In the genomic region with DNA sequence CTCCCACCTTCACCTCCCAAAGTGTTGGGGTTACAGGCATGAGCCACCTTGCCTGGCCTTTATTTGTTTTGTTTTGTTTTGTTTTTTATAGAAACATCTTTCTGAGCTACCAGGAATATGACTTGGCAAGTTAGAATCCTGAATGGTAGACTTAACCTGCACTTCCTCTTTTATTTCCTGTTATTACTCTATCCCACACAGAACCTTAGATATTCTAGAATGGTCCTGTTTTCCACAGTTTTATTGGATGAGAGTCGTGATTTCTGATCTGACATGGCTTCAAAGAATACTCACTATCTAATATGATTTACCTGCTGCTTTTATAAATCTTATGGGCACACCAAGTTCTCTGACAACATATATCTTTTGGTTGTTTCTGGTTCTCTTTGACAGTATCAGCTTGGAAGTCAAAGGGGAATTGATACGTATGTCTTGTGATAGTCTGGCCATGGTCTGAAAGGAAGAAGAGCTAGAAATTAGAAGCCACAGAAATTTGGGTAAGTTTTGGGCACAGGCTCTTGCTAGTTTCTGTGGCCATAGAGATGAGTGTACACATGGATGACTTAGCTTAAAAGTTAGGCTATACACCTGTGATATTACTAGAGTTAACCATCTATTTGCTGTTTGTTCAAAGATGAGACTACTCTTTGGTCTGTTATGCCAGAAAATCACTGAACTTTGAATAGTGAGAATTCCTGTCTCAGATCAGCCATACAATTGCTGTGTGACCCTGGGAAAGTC, we compare ENCODE assay signal across 1 cellular context.
TF ChIP-seq lines count a peak whose summit lies in the region.

No MANE protein-coding gene starts in this region.

TF ChIP-seq in GM12878, 131 proteins besides CTCF, POLR2A, EP300 and RAD21 (continued from another document and continues in another):
- TF ChIP-seq, protein P1, sequence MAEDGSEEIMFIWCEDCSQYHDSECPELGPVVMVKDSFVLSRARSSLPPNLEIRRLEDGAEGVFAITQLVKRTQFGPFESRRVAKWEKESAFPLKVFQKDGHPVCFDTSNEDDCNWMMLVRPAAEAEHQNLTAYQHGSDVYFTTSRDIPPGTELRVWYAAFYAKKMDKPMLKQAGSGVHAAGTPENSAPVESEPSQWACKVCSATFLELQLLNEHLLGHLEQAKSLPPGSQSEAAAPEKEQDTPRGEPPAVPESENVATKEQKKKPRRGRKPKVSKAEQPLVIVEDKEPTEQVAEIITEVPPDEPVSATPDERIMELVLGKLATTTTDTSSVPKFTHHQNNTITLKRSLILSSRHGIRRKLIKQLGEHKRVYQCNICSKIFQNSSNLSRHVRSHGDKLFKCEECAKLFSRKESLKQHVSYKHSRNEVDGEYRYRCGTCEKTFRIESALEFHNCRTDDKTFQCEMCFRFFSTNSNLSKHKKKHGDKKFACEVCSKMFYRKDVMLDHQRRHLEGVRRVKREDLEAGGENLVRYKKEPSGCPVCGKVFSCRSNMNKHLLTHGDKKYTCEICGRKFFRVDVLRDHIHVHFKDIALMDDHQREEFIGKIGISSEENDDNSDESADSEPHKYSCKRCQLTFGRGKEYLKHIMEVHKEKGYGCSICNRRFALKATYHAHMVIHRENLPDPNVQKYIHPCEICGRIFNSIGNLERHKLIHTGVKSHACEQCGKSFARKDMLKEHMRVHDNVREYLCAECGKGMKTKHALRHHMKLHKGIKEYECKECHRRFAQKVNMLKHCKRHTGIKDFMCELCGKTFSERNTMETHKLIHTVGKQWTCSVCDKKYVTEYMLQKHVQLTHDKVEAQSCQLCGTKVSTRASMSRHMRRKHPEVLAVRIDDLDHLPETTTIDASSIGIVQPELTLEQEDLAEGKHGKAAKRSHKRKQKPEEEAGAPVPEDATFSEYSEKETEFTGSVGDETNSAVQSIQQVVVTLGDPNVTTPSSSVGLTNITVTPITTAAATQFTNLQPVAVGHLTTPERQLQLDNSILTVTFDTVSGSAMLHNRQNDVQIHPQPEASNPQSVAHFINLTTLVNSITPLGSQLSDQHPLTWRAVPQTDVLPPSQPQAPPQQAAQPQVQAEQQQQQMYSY (CRISPR knock-in tag; IDR thresholded peaks at IDR 0.05): no peak
- 0 out of 2 replicates have a peak, but pooled peaks have one; percentile 36 for TF ChIP-seq DPF2 (IDR thresholded peaks at IDR 0.05)
- no peak for TF ChIP-seq ETV6 (conservative IDR thresholded peaks at IDR 0.05 in 1 of 2, IDR thresholded peaks at IDR 0.05 in 1 of 2; ENCODE audit: borderline replicate concordance in 1 of 2, low read depth in 1 of 2)
- TF ChIP-seq JUNB (IDR thresholded peaks at IDR 0.05): peak; percentile 50; the same call in 1 of the 2 replicates
- TF ChIP-seq BACH1 (IDR thresholded peaks at IDR 0.05; ENCODE audit: borderline replicate concordance): no peak
- no peak for TF ChIP-seq ATF7 (IDR thresholded peaks at IDR 0.05; ENCODE audit: low read depth)
- TF ChIP-seq KLF5 (IDR thresholded peaks at IDR 0.05; ENCODE audit: partially characterized antibody): no peak
- no peak for TF ChIP-seq NR2C1 (IDR thresholded peaks at IDR 0.05)
- TF ChIP-seq CREB1 (IDR thresholded peaks at IDR 0.05; ENCODE audit: low read depth): no peak
- TF ChIP-seq NR2C2 (IDR thresholded peaks at IDR 0.05; ENCODE audit: borderline replicate concordance, control insufficient read depth, insufficient read length, low read depth): no peak
- TF ChIP-seq KDM1A (IDR thresholded peaks at IDR 0.05; ENCODE audit: borderline replicate concordance): no peak
- no peak for TF ChIP-seq NR2F1 (conservative IDR thresholded peaks at IDR 0.05)
- no peak for TF ChIP-seq PML (IDR thresholded peaks at IDR 0.05; ENCODE audit: low read length)
- TF ChIP-seq, protein P2, sequence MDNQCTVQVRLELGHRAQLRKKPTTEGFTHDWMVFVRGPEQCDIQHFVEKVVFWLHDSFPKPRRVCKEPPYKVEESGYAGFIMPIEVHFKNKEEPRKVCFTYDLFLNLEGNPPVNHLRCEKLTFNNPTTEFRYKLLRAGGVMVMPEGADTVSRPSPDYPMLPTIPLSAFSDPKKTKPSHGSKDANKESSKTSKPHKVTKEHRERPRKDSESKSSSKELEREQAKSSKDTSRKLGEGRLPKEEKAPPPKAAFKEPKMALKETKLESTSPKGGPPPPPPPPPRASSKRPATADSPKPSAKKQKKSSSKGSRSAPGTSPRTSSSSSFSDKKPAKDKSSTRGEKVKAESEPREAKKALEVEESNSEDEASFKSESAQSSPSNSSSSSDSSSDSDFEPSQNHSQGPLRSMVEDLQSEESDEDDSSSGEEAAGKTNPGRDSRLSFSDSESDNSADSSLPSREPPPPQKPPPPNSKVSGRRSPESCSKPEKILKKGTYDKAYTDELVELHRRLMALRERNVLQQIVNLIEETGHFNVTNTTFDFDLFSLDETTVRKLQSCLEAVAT (IDR thresholded peaks at IDR 0.05): no peak
- TF ChIP-seq PAX5 (IDR thresholded peaks at IDR 0.05; ENCODE audit: borderline replicate concordance, low read depth, low read length): no peak
- no peak for TF ChIP-seq MYB (IDR thresholded peaks at IDR 0.05; ENCODE audit: borderline replicate concordance, low read depth, low read length)
- no peak for TF ChIP-seq ZNF207 (IDR thresholded peaks at IDR 0.05; ENCODE audit: borderline replicate concordance)
- no peak for TF ChIP-seq YY1 (IDR thresholded peaks at IDR 0.05; ENCODE audit: low read depth, low read length)
- no peak for TF ChIP-seq POU2F2 (IDR thresholded peaks at IDR 0.05; ENCODE audit: borderline replicate concordance, low read depth, low read length)
- peak; percentile 60 to 67 for TF ChIP-seq IKZF2 (IDR thresholded peaks at IDR 0.05)
- no peak for TF ChIP-seq ZNF384 (IDR thresholded peaks at IDR 0.05; ENCODE audit: borderline replicate concordance, low read depth, low read length)
- TF ChIP-seq NFYA (IDR thresholded peaks at IDR 0.05; ENCODE audit: borderline replicate concordance, low read depth, low read length): no peak
- no peak for TF ChIP-seq MXI1 (IDR thresholded peaks at IDR 0.05; ENCODE audit: low read depth, low read length)
- TF ChIP-seq NFIC (IDR thresholded peaks at IDR 0.05; ENCODE audit: low read depth, low read length): peak; percentile 38
- TF ChIP-seq CEBPB (IDR thresholded peaks at IDR 0.05; ENCODE audit: borderline replicate concordance in 1 of 2, low read depth in 2 of 2, low read length in 2 of 2): no peak
- no peak for TF ChIP-seq RBBP5 (conservative IDR thresholded peaks at IDR 0.05)
- no peak for TF ChIP-seq TCF3 (IDR thresholded peaks at IDR 0.05; ENCODE audit: borderline replicate concordance, insufficient read depth, low read depth, low read length)
- 0 out of 2 replicates have a peak, but pooled peaks have one; percentile 19 for TF ChIP-seq FOXM1 (IDR thresholded peaks at IDR 0.05; ENCODE audit: low read depth, low read length)
- TF ChIP-seq GABPA (IDR thresholded peaks at IDR 0.05; ENCODE audit: low read depth): no peak
- TF ChIP-seq, protein P3, sequence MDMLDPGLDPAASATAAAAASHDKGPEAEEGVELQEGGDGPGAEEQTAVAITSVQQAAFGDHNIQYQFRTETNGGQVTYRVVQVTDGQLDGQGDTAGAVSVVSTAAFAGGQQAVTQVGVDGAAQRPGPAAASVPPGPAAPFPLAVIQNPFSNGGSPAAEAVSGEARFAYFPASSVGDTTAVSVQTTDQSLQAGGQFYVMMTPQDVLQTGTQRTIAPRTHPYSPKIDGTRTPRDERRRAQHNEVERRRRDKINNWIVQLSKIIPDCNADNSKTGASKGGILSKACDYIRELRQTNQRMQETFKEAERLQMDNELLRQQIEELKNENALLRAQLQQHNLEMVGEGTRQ (IDR thresholded peaks at IDR 0.05; ENCODE audit: borderline replicate concordance, low read depth, low read length): no peak
- TF ChIP-seq MYC (IDR thresholded peaks at IDR 0.05; ENCODE audit: insufficient read depth, insufficient read length, insufficient replicate concordance, low read length, severe bottlenecking): no peak
- no peak for TF ChIP-seq HDAC6 (IDR thresholded peaks at IDR 0.05; ENCODE audit: unreplicated experiment)
- 0 out of 2 replicates have a peak, but pooled peaks have one; percentile 6 for TF ChIP-seq BCL11A (IDR thresholded peaks at IDR 0.05; ENCODE audit: low read depth, low read length)
- TF ChIP-seq CHD1 (IDR thresholded peaks at IDR 0.05; ENCODE audit: low read depth, low read length): no peak
- TF ChIP-seq, protein P4, sequence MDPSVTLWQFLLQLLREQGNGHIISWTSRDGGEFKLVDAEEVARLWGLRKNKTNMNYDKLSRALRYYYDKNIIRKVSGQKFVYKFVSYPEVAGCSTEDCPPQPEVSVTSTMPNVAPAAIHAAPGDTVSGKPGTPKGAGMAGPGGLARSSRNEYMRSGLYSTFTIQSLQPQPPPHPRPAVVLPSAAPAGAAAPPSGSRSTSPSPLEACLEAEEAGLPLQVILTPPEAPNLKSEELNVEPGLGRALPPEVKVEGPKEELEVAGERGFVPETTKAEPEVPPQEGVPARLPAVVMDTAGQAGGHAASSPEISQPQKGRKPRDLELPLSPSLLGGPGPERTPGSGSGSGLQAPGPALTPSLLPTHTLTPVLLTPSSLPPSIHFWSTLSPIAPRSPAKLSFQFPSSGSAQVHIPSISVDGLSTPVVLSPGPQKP (IDR thresholded peaks at IDR 0.05; ENCODE audit: low read depth, low read length): no peak
- TF ChIP-seq IKZF1 (conservative IDR thresholded peaks at IDR 0.05): peak; percentile 60
- TF ChIP-seq CBFB (IDR thresholded peaks at IDR 0.05; ENCODE audit: low read depth): 0 out of 2 replicates have a peak, but pooled peaks have one; percentile 24
- no peak for TF ChIP-seq MTA3 (IDR thresholded peaks at IDR 0.05; ENCODE audit: borderline replicate concordance, low read length)
- TF ChIP-seq, protein P5, sequence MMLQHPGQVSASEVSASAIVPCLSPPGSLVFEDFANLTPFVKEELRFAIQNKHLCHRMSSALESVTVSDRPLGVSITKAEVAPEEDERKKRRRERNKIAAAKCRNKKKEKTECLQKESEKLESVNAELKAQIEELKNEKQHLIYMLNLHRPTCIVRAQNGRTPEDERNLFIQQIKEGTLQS (IDR thresholded peaks at IDR 0.05; ENCODE audit: borderline replicate concordance, extremely low read depth, low read depth, low read length): no peak
- TF ChIP-seq SMAD5 (IDR thresholded peaks at IDR 0.05; ENCODE audit: low read depth): no peak
- no peak for TF ChIP-seq SIN3A (IDR thresholded peaks at IDR 0.05; ENCODE audit: low read depth, low read length)
- TF ChIP-seq, protein P6, sequence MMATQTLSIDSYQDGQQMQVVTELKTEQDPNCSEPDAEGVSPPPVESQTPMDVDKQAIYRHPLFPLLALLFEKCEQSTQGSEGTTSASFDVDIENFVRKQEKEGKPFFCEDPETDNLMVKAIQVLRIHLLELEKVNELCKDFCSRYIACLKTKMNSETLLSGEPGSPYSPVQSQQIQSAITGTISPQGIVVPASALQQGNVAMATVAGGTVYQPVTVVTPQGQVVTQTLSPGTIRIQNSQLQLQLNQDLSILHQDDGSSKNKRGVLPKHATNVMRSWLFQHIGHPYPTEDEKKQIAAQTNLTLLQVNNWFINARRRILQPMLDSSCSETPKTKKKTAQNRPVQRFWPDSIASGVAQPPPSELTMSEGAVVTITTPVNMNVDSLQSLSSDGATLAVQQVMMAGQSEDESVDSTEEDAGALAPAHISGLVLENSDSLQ (IDR thresholded peaks at IDR 0.05): no peak
- no peak for TF ChIP-seq NRF1 (conservative IDR thresholded peaks at IDR 0.05; ENCODE audit: low read depth, low read length)
- TF ChIP-seq, protein P7, sequence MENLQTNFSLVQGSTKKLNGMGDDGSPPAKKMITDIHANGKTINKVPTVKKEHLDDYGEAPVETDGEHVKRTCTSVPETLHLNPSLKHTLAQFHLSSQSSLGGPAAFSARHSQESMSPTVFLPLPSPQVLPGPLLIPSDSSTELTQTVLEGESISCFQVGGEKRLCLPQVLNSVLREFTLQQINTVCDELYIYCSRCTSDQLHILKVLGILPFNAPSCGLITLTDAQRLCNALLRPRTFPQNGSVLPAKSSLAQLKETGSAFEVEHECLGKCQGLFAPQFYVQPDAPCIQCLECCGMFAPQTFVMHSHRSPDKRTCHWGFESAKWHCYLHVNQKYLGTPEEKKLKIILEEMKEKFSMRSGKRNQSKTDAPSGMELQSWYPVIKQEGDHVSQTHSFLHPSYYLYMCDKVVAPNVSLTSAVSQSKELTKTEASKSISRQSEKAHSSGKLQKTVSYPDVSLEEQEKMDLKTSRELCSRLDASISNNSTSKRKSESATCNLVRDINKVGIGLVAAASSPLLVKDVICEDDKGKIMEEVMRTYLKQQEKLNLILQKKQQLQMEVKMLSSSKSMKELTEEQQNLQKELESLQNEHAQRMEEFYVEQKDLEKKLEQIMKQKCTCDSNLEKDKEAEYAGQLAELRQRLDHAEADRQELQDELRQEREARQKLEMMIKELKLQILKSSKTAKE (IDR thresholded peaks at IDR 0.05; ENCODE audit: low read depth, poor library complexity, severe bottlenecking): peak; percentile 22
- TF ChIP-seq ZNF217 (IDR thresholded peaks at IDR 0.05): no peak
- peak; percentile 60 for TF ChIP-seq RUNX3 (IDR thresholded peaks at IDR 0.05; ENCODE audit: low read length)
- TF ChIP-seq RELA (IDR thresholded peaks at IDR 0.05; ENCODE audit: borderline replicate concordance, partially characterized antibody): no peak
- no peak for TF ChIP-seq ZZZ3 (IDR thresholded peaks at IDR 0.05; ENCODE audit: control insufficient read depth, insufficient read length, low read depth)
- TF ChIP-seq RCOR1 (conservative IDR thresholded peaks at IDR 0.05; ENCODE audit: low read depth, low read length): no peak
- TF ChIP-seq EZH2 (IDR thresholded peaks at IDR 0.05; ENCODE audit: borderline replicate concordance, control insufficient read depth, low read depth, low read length): no peak
- no peak for TF ChIP-seq RFX5 (IDR thresholded peaks at IDR 0.05; ENCODE audit: low read depth, low read length)
- TF ChIP-seq SPI1 (IDR thresholded peaks at IDR 0.05; ENCODE audit: borderline replicate concordance, insufficient read depth, low read depth, low read length): peak; percentile 87
